1 cellular context compared by ENCODE assay signal in the genomic region with DNA sequence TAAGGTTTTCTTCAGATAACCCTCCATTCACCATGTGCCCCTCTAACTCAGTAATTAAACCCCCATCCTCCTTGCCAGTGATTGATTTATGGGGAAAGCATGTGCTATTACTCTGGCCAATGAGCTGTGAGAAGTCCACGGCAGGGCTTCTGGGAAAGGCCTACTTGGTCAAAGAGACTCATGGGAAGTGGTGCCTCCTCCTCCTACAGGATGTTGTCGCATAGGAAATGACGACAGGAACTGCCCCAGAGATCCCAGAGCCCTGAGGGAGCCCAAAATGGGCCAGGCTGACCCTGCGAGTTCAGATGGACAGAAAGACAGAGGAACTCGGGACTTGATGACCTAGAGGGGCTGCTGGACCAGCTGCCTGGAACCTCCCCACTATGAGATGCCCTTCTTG.
TF ChIP-seq lines count a peak whose summit lies in the region.

No MANE protein-coding gene starts in this region.

TF ChIP-seq in HCT116, 20 proteins besides CTCF, POLR2A, EP300 and RAD21 (continued from another document):
- TF ChIP-seq, protein P1, sequence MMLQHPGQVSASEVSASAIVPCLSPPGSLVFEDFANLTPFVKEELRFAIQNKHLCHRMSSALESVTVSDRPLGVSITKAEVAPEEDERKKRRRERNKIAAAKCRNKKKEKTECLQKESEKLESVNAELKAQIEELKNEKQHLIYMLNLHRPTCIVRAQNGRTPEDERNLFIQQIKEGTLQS (IDR thresholded peaks at IDR 0.05), result no peak
- no peak for TF ChIP-seq YY1 (IDR thresholded peaks at IDR 0.05; ENCODE audit: extremely low read depth, insufficient replicate concordance, low read depth, low read length)
- no peak for TF ChIP-seq EGR1 (IDR thresholded peaks at IDR 0.05; ENCODE audit: low read depth)
- TF ChIP-seq CEBPB (IDR thresholded peaks at IDR 0.05; ENCODE audit: low read depth), result no peak
- no peak for TF ChIP-seq SRF (IDR thresholded peaks at IDR 0.05; ENCODE audit: low read depth)
- TF ChIP-seq EZH2phosphoT487 (IDR thresholded peaks at IDR 0.05; ENCODE audit: borderline replicate concordance), result no peak
- TF ChIP-seq, protein P2, sequence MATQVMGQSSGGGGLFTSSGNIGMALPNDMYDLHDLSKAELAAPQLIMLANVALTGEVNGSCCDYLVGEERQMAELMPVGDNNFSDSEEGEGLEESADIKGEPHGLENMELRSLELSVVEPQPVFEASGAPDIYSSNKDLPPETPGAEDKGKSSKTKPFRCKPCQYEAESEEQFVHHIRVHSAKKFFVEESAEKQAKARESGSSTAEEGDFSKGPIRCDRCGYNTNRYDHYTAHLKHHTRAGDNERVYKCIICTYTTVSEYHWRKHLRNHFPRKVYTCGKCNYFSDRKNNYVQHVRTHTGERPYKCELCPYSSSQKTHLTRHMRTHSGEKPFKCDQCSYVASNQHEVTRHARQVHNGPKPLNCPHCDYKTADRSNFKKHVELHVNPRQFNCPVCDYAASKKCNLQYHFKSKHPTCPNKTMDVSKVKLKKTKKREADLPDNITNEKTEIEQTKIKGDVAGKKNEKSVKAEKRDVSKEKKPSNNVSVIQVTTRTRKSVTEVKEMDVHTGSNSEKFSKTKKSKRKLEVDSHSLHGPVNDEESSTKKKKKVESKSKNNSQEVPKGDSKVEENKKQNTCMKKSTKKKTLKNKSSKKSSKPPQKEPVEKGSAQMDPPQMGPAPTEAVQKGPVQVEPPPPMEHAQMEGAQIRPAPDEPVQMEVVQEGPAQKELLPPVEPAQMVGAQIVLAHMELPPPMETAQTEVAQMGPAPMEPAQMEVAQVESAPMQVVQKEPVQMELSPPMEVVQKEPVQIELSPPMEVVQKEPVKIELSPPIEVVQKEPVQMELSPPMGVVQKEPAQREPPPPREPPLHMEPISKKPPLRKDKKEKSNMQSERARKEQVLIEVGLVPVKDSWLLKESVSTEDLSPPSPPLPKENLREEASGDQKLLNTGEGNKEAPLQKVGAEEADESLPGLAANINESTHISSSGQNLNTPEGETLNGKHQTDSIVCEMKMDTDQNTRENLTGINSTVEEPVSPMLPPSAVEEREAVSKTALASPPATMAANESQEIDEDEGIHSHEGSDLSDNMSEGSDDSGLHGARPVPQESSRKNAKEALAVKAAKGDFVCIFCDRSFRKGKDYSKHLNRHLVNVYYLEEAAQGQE (IDR thresholded peaks at IDR 0.05; ENCODE audit: low read depth), result no peak
- TF ChIP-seq JUND (IDR thresholded peaks at IDR 0.05), result no peak
- TF ChIP-seq ELF1 (IDR thresholded peaks at IDR 0.05; ENCODE audit: borderline replicate concordance, low read depth), result no peak
- TF ChIP-seq, protein P3, sequence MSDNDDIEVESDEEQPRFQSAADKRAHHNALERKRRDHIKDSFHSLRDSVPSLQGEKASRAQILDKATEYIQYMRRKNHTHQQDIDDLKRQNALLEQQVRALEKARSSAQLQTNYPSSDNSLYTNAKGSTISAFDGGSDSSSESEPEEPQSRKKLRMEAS (IDR thresholded peaks at IDR 0.05), result no peak
- TF ChIP-seq POLR2AphosphoS5 (IDR thresholded peaks at IDR 0.05; ENCODE audit: low read depth, low read length), result no peak
- no peak for TF ChIP-seq CBX3 (IDR thresholded peaks at IDR 0.05; ENCODE audit: low read depth)
- TF ChIP-seq EZH2 (IDR thresholded peaks at IDR 0.05), result no peak
- TF ChIP-seq FOSL1 (IDR thresholded peaks at IDR 0.05; ENCODE audit: low read depth), result no peak
- TF ChIP-seq SP1 (IDR thresholded peaks at IDR 0.05; ENCODE audit: low read depth), result no peak
